ENCODE assay signal across 18 cellular contexts in genomic region chr15:29331071-29331470, GRCh38.
A peak's percentile ranks its signal among the peaks of the same experiment; 100 is the strongest.
DNase-seq lines count a peak whose midpoint lies in the region; ATAC-seq and TF ChIP-seq lines count a peak whose summit lies in the region.
"Had no signal": no experiment of that assay in that cellular context is flagged by ENCODE, and none has a peak within 500 bp of the region (broad histone marks: within the 10 kb centered on the region; RNA-seq: fewer than 3 reads in every experiment).

No MANE protein-coding gene starts in this region.

- no CpG with 5 or more reads among the region's 10 CpGs for WGBS in mesendoderm (ENCODE audit: extremely low coverage, insufficient coverage, low lambda C conversion rate)

- ATAC-seq in HG02571 (IDR thresholded peaks at IDR 0.05; ENCODE audit: unreplicated experiment) = no peak

- no peaks in the 10 kb centered on the region for H3K36me3 ChIP-seq in MM.1S (replicated peaks; ENCODE audit: insufficient read depth, low read length)
- H3K36me3 ChIP-seq in mesendoderm (ENCODE audit: control insufficient read depth, insufficient read depth, low read length) = no peaks in the 10 kb centered on the region

- no peaks in the 10 kb centered on the region for H3K9me3 ChIP-seq in MM.1S (replicated peaks; ENCODE audit: insufficient read depth, low read length)

- H3F3A ChIP-seq in MM.1S (ENCODE audit: insufficient read depth, low read length) = peaks cover 9% of the 10 kb centered on the region

- no peak overlapping the region for H3K4ac ChIP-seq in mesendoderm (ENCODE audit: low read depth, low read length)

- H3K56ac ChIP-seq in mesendoderm (ENCODE audit: low read length) = no peak overlapping the region

- no peak for TF ChIP-seq CTCF in MM.1S (IDR thresholded peaks at IDR 0.05; ENCODE audit: low read length)

- H4K8ac ChIP-seq in mesendoderm (ENCODE audit: low read depth, low read length) = no peak overlapping the region

- no peak overlapping the region for H2BK120ac ChIP-seq in mesendoderm (ENCODE audit: low read depth, low read length)

- H2BK5ac ChIP-seq in mesendoderm (ENCODE audit: low read length) = no peak overlapping the region

- no peaks in the 10 kb centered on the region for H3K27me3 Mint-ChIP-seq in activated CD4-positive, alpha-beta T cell treated with anti-CD3 and anti-CD28 coated beads, Interleukin-2, amount 10 ng/mL, durations not matched to agents 24 days and 14 days
- H3K27me3 Mint-ChIP-seq: B cell had no signal

- no peaks in the 10 kb centered on the region for H3K9me2 ChIP-seq in MM.1S (replicated peaks; ENCODE audit: insufficient read depth, low read length)

- peak overlapping the region; percentile 25; the same call in 1 of the 2 replicates for H3K4me2 ChIP-seq in MM.1S (ENCODE audit: low read depth, low read length)
- no peak overlapping the region for H3K4me2 ChIP-seq in mesendoderm (ENCODE audit: low read length)

- no peak overlapping the region for H2AK5ac ChIP-seq in mesendoderm (ENCODE audit: low read length)

- H3K4me1 ChIP-seq in MM.1S (ENCODE audit: low read length) = peaks cover 32% of the 10 kb centered on the region
- no peaks in the 10 kb centered on the region for H3K4me1 ChIP-seq in mesendoderm (ENCODE audit: control insufficient read depth, low read depth, low read length)

- H3K4me3 ChIP-seq in MM.1S (ENCODE audit: low read length) (no peak overlapping the region), mesendoderm (ENCODE audit: low read length) (no peak overlapping the region)
- H3K4me3 ChIP-seq: GM23248 had no signal

- no peak overlapping the region for H3K18ac ChIP-seq in mesendoderm (ENCODE audit: low read length)

- no peak overlapping the region for H2AFZ ChIP-seq in MM.1S (ENCODE audit: low read length)
- H2AFZ ChIP-seq: GM23248 had no signal

- no peak overlapping the region for H3K4me3 Mint-ChIP-seq in activated CD4-positive, alpha-beta T cell treated with anti-CD3 and anti-CD28 coated beads, Interleukin-2, amount 10 ng/mL, durations not matched to agents 24 days and 14 days
- H3K4me3 Mint-ChIP-seq: CD4-positive, alpha-beta memory T cell had no signal

- no peaks in the 10 kb centered on the region for H4K20me1 ChIP-seq in MM.1S (ENCODE audit: insufficient read depth, low read length)

- H3K79me2 ChIP-seq in MM.1S (ENCODE audit: low read length) (no peaks in the 10 kb centered on the region), mesendoderm (ENCODE audit: control insufficient read depth, insufficient read depth, low read length) (no peaks in the 10 kb centered on the region)

- H3K27me3 ChIP-seq in MM.1S (replicated peaks; ENCODE audit: insufficient read depth, low read length) (no peaks in the 10 kb centered on the region), mesendoderm (ENCODE audit: insufficient read depth, low read length, poor library complexity) (no peaks in the 10 kb centered on the region)

- no peak overlapping the region for H4K5ac ChIP-seq in mesendoderm (ENCODE audit: low read length)

- H3K27ac ChIP-seq in MM.1S (ENCODE audit: low read length) = no peak overlapping the region
- H3K27ac ChIP-seq in mesendoderm (ENCODE audit: low read depth, low read length) = no peak overlapping the region
- H3K27ac ChIP-seq: 22Rv1, GM23248 had no signal

- H3K9ac ChIP-seq in MM.1S (ENCODE audit: low read length) (no peak overlapping the region), mesendoderm (ENCODE audit: low read length) (no peak overlapping the region)
- H3K9ac ChIP-seq: GM23248 had no signal

- peaks cover 2% of the 10 kb centered on the region for H3K9me3 Mint-ChIP-seq in activated CD4-positive, alpha-beta T cell treated with anti-CD3 and anti-CD28 coated beads, Interleukin-2, amount 10 ng/mL, durations not matched to agents 24 days and 14 days

- H3K23ac ChIP-seq in mesendoderm (ENCODE audit: low read length) = peak overlapping the region; percentile 35

- H3K36me3 Mint-ChIP-seq in activated CD4-positive, alpha-beta T cell treated with anti-CD3 and anti-CD28 coated beads, Interleukin-2, amount 10 ng/mL, durations not matched to agents 24 days and 14 days (ENCODE audit: low read depth) = no peaks in the 10 kb centered on the region
- H3K36me3 Mint-ChIP-seq: CD4-positive, alpha-beta memory T cell had no signal

- no peaks in the 10 kb centered on the region for H3K4me1 Mint-ChIP-seq in activated CD4-positive, alpha-beta T cell treated with anti-CD3 and anti-CD28 coated beads, Interleukin-2, amount 10 ng/mL, durations not matched to agents 24 days and 14 days
- H3K4me1 Mint-ChIP-seq: CD4-positive, alpha-beta memory T cell had no signal

- H2BK15ac ChIP-seq in mesendoderm (replicated peaks; ENCODE audit: low read depth) = no peak overlapping the region

- peak; percentile 32 for DNase-seq in activated CD4-positive, alpha-beta T cell treated with anti-CD3 and anti-CD28 coated beads, Interleukin-2, amount 10 ng/mL, durations not matched to agents 24 days and 14 days
- no peak for DNase-seq in activated CD4-positive, alpha-beta T cell treated with anti-CD3 and anti-CD28 coated beads, Interleukin-2, amount 50 U/mL, for 48 hours
- DNase-seq in MM.1S (no peak), mesendoderm (no peak), SKM-1 treated with dmso at 0.1 percent for 144 hours (lab: John Stamatoyannopoulos, UW; ENCODE audit: unreplicated experiment) (no peak), NCI-H2171 (lab: John Stamatoyannopoulos, UW) (no peak)
- DNase-seq: C1 segment of cervical spinal cord; Calu3; CD4-positive, alpha-beta memory T cell; COR-L47; DMS153; DND-41; GM23248; H7; HCEC 1CT had no signal

- H3K79me1 ChIP-seq in mesendoderm (ENCODE audit: low read length) = no peaks in the 10 kb centered on the region

- no peak overlapping the region for H3K27ac Mint-ChIP-seq in activated CD4-positive, alpha-beta T cell treated with anti-CD3 and anti-CD28 coated beads, Interleukin-2, amount 10 ng/mL, durations not matched to agents 24 days and 14 days
- H3K27ac Mint-ChIP-seq: B cell; CD4-positive, alpha-beta memory T cell had no signal

- intact Hi-C loops in activated CD4-positive, alpha-beta T cell treated with anti-CD3 and anti-CD28 coated beads, Interleukin-2, amount 10 ng/mL, durations not matched to agents 24 days and 14 days (cut with micrococcal nuclease) = no loop called here
